1 cellular context compared by ENCODE assay signal in the genomic region with DNA sequence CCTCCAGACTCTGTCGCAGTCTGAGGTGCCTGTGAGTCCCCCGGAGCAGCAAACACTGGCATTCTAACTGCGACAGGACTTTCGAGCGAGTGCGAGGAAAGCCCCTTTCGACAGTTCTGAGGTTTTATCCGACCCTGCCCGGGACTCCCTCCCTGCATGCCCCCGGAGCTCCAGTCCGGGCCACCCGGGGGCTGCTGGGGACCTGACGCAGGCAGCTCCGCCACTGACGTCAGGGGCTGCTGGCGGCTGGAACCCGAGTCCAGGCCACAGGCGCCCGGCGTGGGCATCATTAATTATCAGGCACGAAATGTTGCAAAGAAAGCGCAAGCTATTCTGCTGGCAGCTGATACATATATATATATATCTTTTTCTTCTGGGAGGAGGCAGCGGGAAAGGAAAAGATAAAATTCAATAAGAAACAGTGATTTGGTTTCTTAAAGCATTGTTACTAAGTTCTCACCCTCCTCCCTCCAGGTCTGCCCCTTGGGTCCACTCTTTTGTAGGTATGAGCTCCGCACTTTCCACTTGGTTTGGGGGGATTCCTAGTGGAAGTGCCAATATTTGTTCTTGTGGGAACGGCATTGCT.
TF ChIP-seq lines count a peak whose summit lies in the region.

No MANE protein-coding gene starts in this region.

TF ChIP-seq in GM23338, 12 proteins besides CTCF, POLR2A, EP300 and RAD21:
- TF ChIP-seq JUNB (IDR thresholded peaks at IDR 0.05; ENCODE audit: unreplicated experiment) (no peak), EZH2phosphoT487 (IDR thresholded peaks at IDR 0.05; ENCODE audit: unreplicated experiment) (no peak), STAT1 (IDR thresholded peaks at IDR 0.05; ENCODE audit: unreplicated experiment) (no peak), ZNF114 (CRISPR knock-in tag; IDR thresholded peaks at IDR 0.05) (no peak), ZNF331 (CRISPR knock-in tag; IDR thresholded peaks at IDR 0.05; ENCODE audit: low read depth) (no peak), ZNF462 (CRISPR knock-in tag; IDR thresholded peaks at IDR 0.05) (no peak), CREB1 (CRISPR knock-in tag; IDR thresholded peaks at IDR 0.05; ENCODE audit: low read depth) (peak; percentile 75; the same call in 1 of the 2 replicates), POLR2AphosphoS5 (IDR thresholded peaks at IDR 0.05; ENCODE audit: low read depth) (no peak), EZH2 (IDR thresholded peaks at IDR 0.05; ENCODE audit: low read depth, unreplicated experiment) (peak; percentile 6), NANOG (IDR thresholded peaks at IDR 0.05; ENCODE audit: borderline replicate concordance) (no peak)
- TF ChIP-seq, protein P1, sequence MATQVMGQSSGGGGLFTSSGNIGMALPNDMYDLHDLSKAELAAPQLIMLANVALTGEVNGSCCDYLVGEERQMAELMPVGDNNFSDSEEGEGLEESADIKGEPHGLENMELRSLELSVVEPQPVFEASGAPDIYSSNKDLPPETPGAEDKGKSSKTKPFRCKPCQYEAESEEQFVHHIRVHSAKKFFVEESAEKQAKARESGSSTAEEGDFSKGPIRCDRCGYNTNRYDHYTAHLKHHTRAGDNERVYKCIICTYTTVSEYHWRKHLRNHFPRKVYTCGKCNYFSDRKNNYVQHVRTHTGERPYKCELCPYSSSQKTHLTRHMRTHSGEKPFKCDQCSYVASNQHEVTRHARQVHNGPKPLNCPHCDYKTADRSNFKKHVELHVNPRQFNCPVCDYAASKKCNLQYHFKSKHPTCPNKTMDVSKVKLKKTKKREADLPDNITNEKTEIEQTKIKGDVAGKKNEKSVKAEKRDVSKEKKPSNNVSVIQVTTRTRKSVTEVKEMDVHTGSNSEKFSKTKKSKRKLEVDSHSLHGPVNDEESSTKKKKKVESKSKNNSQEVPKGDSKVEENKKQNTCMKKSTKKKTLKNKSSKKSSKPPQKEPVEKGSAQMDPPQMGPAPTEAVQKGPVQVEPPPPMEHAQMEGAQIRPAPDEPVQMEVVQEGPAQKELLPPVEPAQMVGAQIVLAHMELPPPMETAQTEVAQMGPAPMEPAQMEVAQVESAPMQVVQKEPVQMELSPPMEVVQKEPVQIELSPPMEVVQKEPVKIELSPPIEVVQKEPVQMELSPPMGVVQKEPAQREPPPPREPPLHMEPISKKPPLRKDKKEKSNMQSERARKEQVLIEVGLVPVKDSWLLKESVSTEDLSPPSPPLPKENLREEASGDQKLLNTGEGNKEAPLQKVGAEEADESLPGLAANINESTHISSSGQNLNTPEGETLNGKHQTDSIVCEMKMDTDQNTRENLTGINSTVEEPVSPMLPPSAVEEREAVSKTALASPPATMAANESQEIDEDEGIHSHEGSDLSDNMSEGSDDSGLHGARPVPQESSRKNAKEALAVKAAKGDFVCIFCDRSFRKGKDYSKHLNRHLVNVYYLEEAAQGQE (IDR thresholded peaks at IDR 0.05; ENCODE audit: unreplicated experiment): no peak
